31 cellular contexts compared by ENCODE assay signal in the genomic region with DNA sequence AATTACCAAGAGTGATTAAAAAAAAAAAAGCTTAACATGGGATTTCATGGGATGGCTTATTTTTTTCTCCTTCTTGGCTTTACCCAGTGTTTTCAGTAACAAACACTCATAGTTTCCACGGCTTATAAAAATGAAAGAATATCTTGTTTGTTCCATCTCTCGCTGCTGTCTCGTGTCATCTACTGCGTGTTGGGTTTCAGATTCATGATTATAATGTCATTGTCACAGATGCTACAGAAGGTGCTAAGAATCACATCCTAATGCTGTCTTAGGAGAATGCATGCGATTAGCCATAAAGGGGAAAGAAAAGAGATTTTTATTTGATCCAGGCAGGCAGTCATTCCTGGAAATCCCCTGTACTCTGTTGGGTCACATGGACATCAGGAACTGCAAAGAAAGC.
"Had no signal": no experiment of that assay in that cellular context is flagged by ENCODE, and none has a peak within 500 bp of the region (broad histone marks: within the 10 kb centered on the region; RNA-seq: fewer than 3 reads in every experiment).

No MANE protein-coding gene starts in this region.

- DNase-seq: activated B cell treated with CpG ODN at 0.5 μM for 24 hours; activated CD4-positive, alpha-beta memory T cell treated with anti-CD3 and anti-CD28 coated beads, Interleukin-2, amount 10 ng/mL, durations not matched to agents 7 days and 5 days; activated CD4-positive, alpha-beta T cell treated with anti-CD3 and anti-CD28 coated beads for 4 hours; activated CD4-positive, alpha-beta T cell treated with anti-CD3 and anti-CD28 coated beads, Interleukin-2, amount 10 ng/mL, durations not matched to agents 7 days and 5 days; activated CD4-positive, alpha-beta T cell treated with anti-CD3 and anti-CD28 coated beads, Interleukin-2, amount 50 U/mL, for 4 hours; activated CD8-positive, alpha-beta memory T cell treated with anti-CD3 and anti-CD28 coated beads, Interleukin-2, amount 50 U/mL, for 48 hours; activated gamma-delta T cell; activated naive CD4-positive, alpha-beta T cell; activated naive CD4-positive, alpha-beta T cell treated with anti-CD3 and anti-CD28 coated beads, Interleukin-2, amount 10 ng/mL, durations not matched to agents 7 days and 5 days; activated naive CD8-positive, alpha-beta T cell treated with anti-CD3 and anti-CD28 coated beads, Interleukin-2, amount 10 ng/mL, durations not matched to agents 7 days and 5 days; activated T-cell treated with anti-CD3 and anti-CD28 coated beads for 4 hours; activated T-cell treated with anti-CD3 and anti-CD28 coated beads, Interleukin-2, amount 50 U/mL, for 4 hours; amniotic stem cell; anterior cingulate cortex; brain microvascular endothelial cell; dorsolateral prefrontal cortex; effector memory CD4-positive, alpha-beta T cell; endodermal cell; foreskin fibroblast; T-helper 1 cell; T-helper 17 cell; T1000; WERI-Rb-1 had no signal

- H3K36me3 ChIP-seq: brain microvascular endothelial cell, WERI-Rb-1 had no signal

- H3K27ac ChIP-seq: brain microvascular endothelial cell, coronary artery, dorsolateral prefrontal cortex, WERI-Rb-1 had no signal

- H3K4me1 Mint-ChIP-seq: activated B cell treated with CpG ODN at 0.5 μM for 24 hours; activated CD4-positive, alpha-beta memory T cell treated with anti-CD3 and anti-CD28 coated beads, Interleukin-2, amount 10 ng/mL, durations not matched to agents 7 days and 5 days; activated CD4-positive, alpha-beta T cell treated with anti-CD3 and anti-CD28 coated beads, Interleukin-2, amount 10 ng/mL, durations not matched to agents 7 days and 5 days; activated naive CD4-positive, alpha-beta T cell treated with anti-CD3 and anti-CD28 coated beads, Interleukin-2, amount 10 ng/mL, durations not matched to agents 7 days and 5 days; activated naive CD8-positive, alpha-beta T cell treated with anti-CD3 and anti-CD28 coated beads, Interleukin-2, amount 10 ng/mL, durations not matched to agents 7 days and 5 days; central memory CD8-positive, alpha-beta T cell; T-helper 17 cell had no signal

- H3K27me3 Mint-ChIP-seq: activated B cell treated with CpG ODN at 0.5 μM for 24 hours; activated CD4-positive, alpha-beta memory T cell treated with anti-CD3 and anti-CD28 coated beads, Interleukin-2, amount 10 ng/mL, durations not matched to agents 7 days and 5 days; activated CD4-positive, alpha-beta T cell treated with anti-CD3 and anti-CD28 coated beads, Interleukin-2, amount 10 ng/mL, durations not matched to agents 7 days and 5 days; activated naive CD4-positive, alpha-beta T cell treated with anti-CD3 and anti-CD28 coated beads, Interleukin-2, amount 10 ng/mL, durations not matched to agents 7 days and 5 days; central memory CD8-positive, alpha-beta T cell; dendritic cell treated with granulocyte-macrophage colony-stimulating factor and Interleukin-4, amounts not matched to agents 40 ng/mL and 50 ng/mL, for 4 days had no signal

- H3K9me3 Mint-ChIP-seq: activated CD4-positive, alpha-beta memory T cell treated with anti-CD3 and anti-CD28 coated beads, Interleukin-2, amount 10 ng/mL, durations not matched to agents 7 days and 5 days; activated naive CD4-positive, alpha-beta T cell treated with anti-CD3 and anti-CD28 coated beads, Interleukin-2, amount 10 ng/mL, durations not matched to agents 7 days and 5 days; activated naive CD4-positive, alpha-beta T cell treated with anti-CD3 and anti-CD28 coated beads, Interleukin-2, amount 50 U/mL, for 72 hours; activated naive CD8-positive, alpha-beta T cell treated with anti-CD3 and anti-CD28 coated beads, Interleukin-2, amount 10 ng/mL, durations not matched to agents 7 days and 5 days; activated T-cell treated with anti-CD3 and anti-CD28 coated beads, Interleukin-2, amount 50 U/mL, for 4 hours; central memory CD8-positive, alpha-beta T cell; dendritic cell treated with granulocyte-macrophage colony-stimulating factor and Interleukin-4, amounts not matched to agents 40 ng/mL and 50 ng/mL, for 4 days; endodermal cell had no signal

- H3K27me3 ChIP-seq: brain microvascular endothelial cell had no signal

- H3K4me3 Mint-ChIP-seq: activated B cell treated with CpG ODN at 0.5 μM for 24 hours; activated CD4-positive, alpha-beta memory T cell treated with anti-CD3 and anti-CD28 coated beads, Interleukin-2, amount 10 ng/mL, durations not matched to agents 7 days and 5 days; activated CD4-positive, alpha-beta T cell treated with anti-CD3 and anti-CD28 coated beads, Interleukin-2, amount 10 ng/mL, durations not matched to agents 7 days and 5 days; activated naive CD4-positive, alpha-beta T cell treated with anti-CD3 and anti-CD28 coated beads, Interleukin-2, amount 10 ng/mL, durations not matched to agents 7 days and 5 days; activated naive CD8-positive, alpha-beta T cell treated with anti-CD3 and anti-CD28 coated beads, Interleukin-2, amount 10 ng/mL, durations not matched to agents 7 days and 5 days; activated T-cell treated with anti-CD3 and anti-CD28 coated beads, Interleukin-2, amount 50 U/mL, for 4 hours; activated T-helper 1 cell treated with anti-CD3 and anti-CD28 coated beads, Interleukin-12 subunit alpha, Interleukin-12 subunit beta, Interleukin-2, Interleukin-4 antibody, amounts not matched to agents 30 ng/mL and 10 ng/mL and 1 ng/mL, durations not matched to agents 14 hours and 24 hours and 36 hours; central memory CD8-positive, alpha-beta T cell; dendritic cell treated with granulocyte-macrophage colony-stimulating factor and Interleukin-4, amounts not matched to agents 40 ng/mL and 50 ng/mL, for 4 days; endodermal cell; T-helper 17 cell; T-helper 2 cell treated with Interferon-gamma antibody and Interleukin-4, amounts not matched to agents 5 μg/mL and 100 μg/mL, for 36 hours had no signal

- ATAC-seq: activated CD4-positive, CD25-positive, alpha-beta regulatory T cell treated with anti-CD3 and anti-CD28 coated beads, Interleukin-2, amount 50 U/mL, for 24 hours; esophagus mucosa; T-helper 17 cell had no signal

- H3K27ac Mint-ChIP-seq: activated B cell treated with CpG ODN at 0.5 μM for 24 hours; activated CD4-positive, alpha-beta memory T cell treated with anti-CD3 and anti-CD28 coated beads, Interleukin-2, amount 10 ng/mL, durations not matched to agents 7 days and 5 days; activated CD4-positive, alpha-beta T cell treated with anti-CD3 and anti-CD28 coated beads, Interleukin-2, amount 10 ng/mL, durations not matched to agents 7 days and 5 days; activated naive CD4-positive, alpha-beta T cell treated with anti-CD3 and anti-CD28 coated beads, Interleukin-2, amount 10 ng/mL, durations not matched to agents 7 days and 5 days; activated naive CD8-positive, alpha-beta T cell treated with anti-CD3 and anti-CD28 coated beads, Interleukin-2, amount 10 ng/mL, durations not matched to agents 7 days and 5 days; activated T-helper 1 cell treated with anti-CD3 and anti-CD28 coated beads, Interleukin-12 subunit alpha, Interleukin-12 subunit beta, Interleukin-2, Interleukin-4 antibody, amounts not matched to agents 30 ng/mL and 10 ng/mL and 1 ng/mL, durations not matched to agents 14 hours and 24 hours and 36 hours; dendritic cell treated with granulocyte-macrophage colony-stimulating factor and Interleukin-4, amounts not matched to agents 40 ng/mL and 50 ng/mL, for 4 days; endodermal cell; T-helper 17 cell; T-helper 2 cell treated with Interferon-gamma antibody and Interleukin-4, amounts not matched to agents 5 μg/mL and 100 μg/mL, for 36 hours had no signal

- H3K36me3 Mint-ChIP-seq: activated naive CD4-positive, alpha-beta T cell treated with anti-CD3 and anti-CD28 coated beads, Interleukin-2, amount 10 ng/mL, durations not matched to agents 7 days and 5 days; activated naive CD4-positive, alpha-beta T cell treated with anti-CD3 and anti-CD28 coated beads, Interleukin-2, amount 50 U/mL, for 72 hours; activated naive CD8-positive, alpha-beta T cell treated with anti-CD3 and anti-CD28 coated beads, Interleukin-2, amount 10 ng/mL, durations not matched to agents 7 days and 5 days had no signal

- H3K4me3 ChIP-seq: coronary artery, dorsolateral prefrontal cortex had no signal
